ENCODE assay signal across 20 cellular contexts in genomic region chr4:53579826-53580225, GRCh38. TPM values are rescaled to one million over a fixed set of nuclear protein-coding genes. Genes with fewer than 3 reads are reported as not detected.
DNase-seq lines count a peak whose midpoint lies in the region; ATAC-seq and TF ChIP-seq lines count a peak whose summit lies in the region.
"Had no signal": no experiment of that assay in that cellular context is flagged by ENCODE, and none has a peak within 500 bp of the region (broad histone marks: within the 10 kb centered on the region; RNA-seq: fewer than 3 reads in every experiment).

No MANE protein-coding gene starts in this region.

- no peaks in the 10 kb centered on the region for H3K27me3 Mint-ChIP-seq in nephron (ENCODE audit: low read depth)
- H3K27me3 Mint-ChIP-seq: CD4-positive, CD25-positive, alpha-beta regulatory T cell had no signal

- peak overlapping the region; percentile 69; the same call in 2 of the 3 replicates for H2BK15ac ChIP-seq in IMR-90 (ENCODE audit: low read depth, low read length)

- peak overlapping the region; percentile 71; the same call in 1 of the 2 replicates for H3K14ac ChIP-seq in IMR-90 (replicated peaks; ENCODE audit: low read depth, low read length)

- H3K27ac Mint-ChIP-seq in nephron, result peak overlapping the region in 2 of 3 experiments; percentile 38 to 41
- H3K27ac Mint-ChIP-seq: CD4-positive, CD25-positive, alpha-beta regulatory T cell; CD8-positive, alpha-beta memory T cell had no signal

- no peak overlapping the region for H3K4me2 ChIP-seq in IMR-90 (ENCODE audit: low read depth, low read length)

- peaks cover 33% of the 10 kb centered on the region for H3K4me1 ChIP-seq in IMR-90 (ENCODE audit: control insufficient read depth, insufficient read depth, low read length)
- H3K4me1 ChIP-seq in gastroesophageal sphincter, result no peaks in the 10 kb centered on the region
- H3K4me1 ChIP-seq: BE2C, HAP-1 had no signal

- dilution Hi-C loops in IMR-90 (cut with HindIII; ENCODE audit: low sequenced_read_pairs, unreplicated experiment), result no loop called here

- H2AFZ ChIP-seq in IMR-90 (replicated peaks; ENCODE audit: low read length, poor library complexity), result no peak overlapping the region
- H2AFZ ChIP-seq: GM23248 had no signal

- H3K4me3 ChIP-seq in IMR-90 (ENCODE audit: insufficient read depth, low read depth, low read length), result no peak overlapping the region
- H3K4me3 ChIP-seq in gastroesophageal sphincter, result no peak overlapping the region
- H3K4me3 ChIP-seq: GM23248, HAP-1, K562 had no signal

- no peak for TF ChIP-seq CTCF in IMR-90 (conservative IDR thresholded peaks at IDR 0.05; ENCODE audit: low read depth, low read length)
- TF ChIP-seq CTCF in nephron (IDR thresholded peaks at IDR 0.05; ENCODE audit: unreplicated experiment in 3 of 3), result no peak
- no peak for TF ChIP-seq CTCF in gastroesophageal sphincter (IDR thresholded peaks at IDR 0.05)

- H3K36me3 Mint-ChIP-seq in nephron (ENCODE audit: low read depth), result no peaks in the 10 kb centered on the region
- H3K36me3 Mint-ChIP-seq: CD4-positive, CD25-positive, alpha-beta regulatory T cell; CD8-positive, alpha-beta memory T cell had no signal

- H3K79me1 ChIP-seq in IMR-90 (ENCODE audit: low read depth in 1 of 2, low read length in 2 of 2), result no peaks in the 10 kb centered on the region

- no peak for TF ChIP-seq RAD21 in IMR-90 (IDR thresholded peaks at IDR 0.05; ENCODE audit: low read length)

- H2AK5ac ChIP-seq in IMR-90 (ENCODE audit: low read depth, low read length), result peak overlapping the region; percentile 80; the same call in 1 of the 2 replicates

- in situ Hi-C loops in IMR-90 (cut with MboI; ENCODE audit: low sequenced_read_pairs), result no loop called here

- peak overlapping the region; percentile 93 for H2BK120ac ChIP-seq in IMR-90 (ENCODE audit: low read depth, low read length)

- H4K91ac ChIP-seq in IMR-90 (ENCODE audit: insufficient read depth, low read depth, low read length), result peak overlapping the region; percentile 89

- peak overlapping the region; percentile 57 for H2BK5ac ChIP-seq in IMR-90 (ENCODE audit: low read depth, low read length, poor library complexity, severe bottlenecking)

- H2AK9ac ChIP-seq in IMR-90 (replicated peaks; ENCODE audit: low read depth, low read length, poor library complexity), result no peak overlapping the region

- H3K4me1 Mint-ChIP-seq in nephron, result peaks cover 43% of the 10 kb centered on the region
- H3K4me1 Mint-ChIP-seq: CD4-positive, CD25-positive, alpha-beta regulatory T cell; CD8-positive, alpha-beta memory T cell had no signal

- no peak for DNase-seq in IMR-90
- DNase-seq in fibroblast of gingiva (ENCODE audit: low read depth), result peak; percentile 37
- DNase-seq in DMS114 treated with DMSO at 0.1 percent for 48 hours (lab: John Stamatoyannopoulos, UW; ENCODE audit: unreplicated experiment), result no peak
- no peak for DNase-seq in NCI-H1417 (lab: John Stamatoyannopoulos, UW)
- no peak for DNase-seq in NOMO-1 treated with DMSO at 0.1 percent for 48 hours (lab: John Stamatoyannopoulos, UW; ENCODE audit: unreplicated experiment)
- DNase-seq: ACHN; BE2C; C1 segment of cervical spinal cord; Caco-2; CD4-positive, CD25-positive, alpha-beta regulatory T cell; CD8-positive, alpha-beta memory T cell; DMS79 treated with DMSO at 0.1 percent for 48 hours; EL; GM23248 had no signal

- intact Hi-C loops in IMR-90 (cut with micrococcal nuclease), result loop anchor here (5.0 to 10.0 kb wide), 6 partner anchors 88 to 647 kb away; partner anchors contain the start of gene PDGFRA

- H3K9me3 Mint-ChIP-seq in nephron, result no peaks in the 10 kb centered on the region
- H3K9me3 Mint-ChIP-seq: CD8-positive, alpha-beta memory T cell had no signal

- peak overlapping the region; percentile 35; the same call in 1 of the 2 replicates for H3K56ac ChIP-seq in IMR-90 (ENCODE audit: extremely low read depth, insufficient read depth, low read length)

- BruUV-seq in IMR-90 (replicated peaks; lab: Mats Ljungman, UMichigan), result no TSS peak

- CTCF ChIA-PET in IMR-90 (lab: Yijun Ruan, JAX), result no interaction called here

- H4K20me1 ChIP-seq in IMR-90 (ENCODE audit: insufficient read depth, low read length), result no peaks in the 10 kb centered on the region

- POLR2A ChIA-PET in IMR-90 (lab: Charles Lee; ENCODE audit: unreplicated experiment), result no interaction called here

- peak overlapping the region; percentile 73; the same call in 1 of the 2 replicates for H3K23ac ChIP-seq in IMR-90 (ENCODE audit: low read depth, low read length)

- no peaks in the 10 kb centered on the region for H3K27me3 ChIP-seq in IMR-90 (ENCODE audit: control insufficient read depth, insufficient read depth, low read length)
- H3K27me3 ChIP-seq in gastroesophageal sphincter, result no peaks in the 10 kb centered on the region
- H3K27me3 ChIP-seq: BE2C had no signal

- peak overlapping the region; percentile 71 for H4K5ac ChIP-seq in IMR-90 (ENCODE audit: low read depth, low read length)

- ATAC-seq in IMR-90 (ENCODE audit: low read depth) (no peak), gastroesophageal sphincter (no peak)
- ATAC-seq: K562 had no signal

- peak overlapping the region; percentile 95 for H3K4ac ChIP-seq in IMR-90 (ENCODE audit: low read depth, low read length)

- no peak for TF ChIP-seq EP300 in gastroesophageal sphincter (IDR thresholded peaks at IDR 0.05)

- no CpG with 5 or more reads among the region's 3 CpGs for WGBS in IMR-90 (ENCODE audit: extremely low coverage in 2 of 2, insufficient read length in 1 of 2), 2 experiments
- WGBS in gastroesophageal sphincter (ENCODE audit: low coverage in 1 of 2), 2 donors, result 80 to 100% methylated on average over 2 to 3 of the region's 3 CpGs

- no peak overlapping the region for H3K4me3 Mint-ChIP-seq in nephron
- H3K4me3 Mint-ChIP-seq: CD4-positive, CD25-positive, alpha-beta regulatory T cell; CD8-positive, alpha-beta memory T cell had no signal

- peak overlapping the region; percentile 41 to 86; a peak in 2 of 4 replicates for H4K8ac ChIP-seq in IMR-90 (ENCODE audit: low read depth in 2 of 2, low read length in 2 of 2)

- H3K9me3 ChIP-seq in IMR-90 (ENCODE audit: control insufficient read depth, insufficient read depth, low read length) (no peaks in the 10 kb centered on the region), gastroesophageal sphincter (no peaks in the 10 kb centered on the region)
- H3K9me3 ChIP-seq: BE2C, Caco-2, HAP-1 had no signal

- H3K36me3 ChIP-seq in IMR-90 (ENCODE audit: control insufficient read depth, insufficient read depth, low read length) (no peaks in the 10 kb centered on the region), gastroesophageal sphincter (no peaks in the 10 kb centered on the region)
- H3K36me3 ChIP-seq: BE2C, HAP-1 had no signal

- H3K9me1 ChIP-seq in IMR-90 (ENCODE audit: insufficient read depth, low read length), result peaks cover 19% of the 10 kb centered on the region

- H3K18ac ChIP-seq in IMR-90 (ENCODE audit: low read depth, low read length), result peak overlapping the region; percentile 65

- H3K27ac ChIP-seq in IMR-90 (ENCODE audit: insufficient read depth, low read length), result peak overlapping the region; percentile 75; the same call in 1 of the 2 replicates
- H3K27ac ChIP-seq in gastroesophageal sphincter, result no peak overlapping the region
- H3K27ac ChIP-seq: GM23248, HL-60 had no signal

- TF ChIP-seq POLR2A in IMR-90 (IDR thresholded peaks at IDR 0.05; ENCODE audit: low read depth, low read length), result no peak
- TF ChIP-seq POLR2A in gastroesophageal sphincter (IDR thresholded peaks at IDR 0.05), result no peak

- H3K9ac ChIP-seq in IMR-90 (ENCODE audit: low read depth, low read length), result no peak overlapping the region
- H3K9ac ChIP-seq: GM23248 had no signal

- peak overlapping the region; percentile 97 for H2BK20ac ChIP-seq in IMR-90 (ENCODE audit: low read depth, low read length)

TF ChIP-seq in IMR-90, 13 proteins besides CTCF, POLR2A, EP300 and RAD21:
- TF ChIP-seq FOS (IDR thresholded peaks at IDR 0.05; ENCODE audit: low read depth, low read length) (no peak), BHLHE40 (IDR thresholded peaks at IDR 0.05; ENCODE audit: low read depth, low read length) (no peak), CHD1 (IDR thresholded peaks at IDR 0.05; ENCODE audit: low read depth, low read length) (no peak), SMC3 (IDR thresholded peaks at IDR 0.05; ENCODE audit: low read depth, low read length) (no peak), CEBPB (IDR thresholded peaks at IDR 0.05; ENCODE audit: low read depth, low read length) (no peak), NFE2L2 (IDR thresholded peaks at IDR 0.05; ENCODE audit: low read depth, low read length) (no peak), MAZ (IDR thresholded peaks at IDR 0.05; ENCODE audit: borderline replicate concordance, low read depth, low read length) (no peak), RFX5 (IDR thresholded peaks at IDR 0.05; ENCODE audit: low read depth, low read length) (no peak), ELK1 (IDR thresholded peaks at IDR 0.05; ENCODE audit: borderline replicate concordance, low read depth, low read length) (no peak), MXI1 (IDR thresholded peaks at IDR 0.05; ENCODE audit: borderline replicate concordance, low read depth, low read length) (no peak), MAFK (IDR thresholded peaks at IDR 0.05; ENCODE audit: low read depth, low read length) (no peak), RCOR1 (IDR thresholded peaks at IDR 0.05; ENCODE audit: insufficient replicate concordance, low read length) (no peak)
- TF ChIP-seq, protein P1, sequence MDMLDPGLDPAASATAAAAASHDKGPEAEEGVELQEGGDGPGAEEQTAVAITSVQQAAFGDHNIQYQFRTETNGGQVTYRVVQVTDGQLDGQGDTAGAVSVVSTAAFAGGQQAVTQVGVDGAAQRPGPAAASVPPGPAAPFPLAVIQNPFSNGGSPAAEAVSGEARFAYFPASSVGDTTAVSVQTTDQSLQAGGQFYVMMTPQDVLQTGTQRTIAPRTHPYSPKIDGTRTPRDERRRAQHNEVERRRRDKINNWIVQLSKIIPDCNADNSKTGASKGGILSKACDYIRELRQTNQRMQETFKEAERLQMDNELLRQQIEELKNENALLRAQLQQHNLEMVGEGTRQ (IDR thresholded peaks at IDR 0.05; ENCODE audit: low read depth, low read length), result no peak

RNA-seq across cellular contexts. Expression of gene LNX1, which starts 11.5 kb away (rescaled TPM):
- total RNA-seq in IMR-90 (2012; rRNA removed) (0.28 and 0.36 TPM in 2 replicates), gastroesophageal sphincter (10 to 100 TPM in 2 of 4 donors, 1 to 10 TPM in 2; 2.6 to 13.6 (median 7.2) TPM)
- 0.15 and 0.19 TPM in 2 replicates for polyA plus RNA-seq in IMR-90 (2012; rRNA removed)
- polyA plus RNA-seq in IMR-90 (2012; cell fraction: cytosol; rRNA removed), result 0.08 and 0.14 TPM in 2 replicates
- 0.48 and 1.6 TPM in 2 replicates for polyA plus RNA-seq in IMR-90 (2012; cell fraction: nucleus; rRNA removed; ENCODE audit: low replicate concordance)
- total RNA-seq: CD4-positive, CD25-positive, alpha-beta regulatory T cell; CD8-positive, alpha-beta memory T cell; G401 had no signal
